28 cellular contexts compared by ENCODE assay signal in genomic region chr5:142395334-142395733, GRCh38.
"Had no signal": no experiment of that assay in that cellular context is flagged by ENCODE, and none has a peak within 500 bp of the region (broad histone marks: within the 10 kb centered on the region; RNA-seq: fewer than 3 reads in every experiment).

No MANE protein-coding gene starts in this region.

- H3K4me2 ChIP-seq: hepatocyte, neural progenitor cell, smooth muscle cell had no signal

- DNase-seq: heart right ventricle; kidney; left colon; left ventricle myocardium inferior; mesendoderm; midbrain; mucosa of descending colon; naive thymus-derived CD4-positive, alpha-beta T cell; nephron progenitor cell; ovary; right lobe of liver; stimulated activated CD4-positive, alpha-beta T cell treated with anti-CD3 and anti-CD28 coated beads, Interleukin-1b, Interleukin-23, amount 100 ng/mL, for 48 hours; stimulated activated CD4-positive, alpha-beta T cell treated with anti-CD3 and anti-CD28 coated beads, Interleukin-2, amount 100 ng/mL, for 48 hours; stimulated activated CD4-positive, alpha-beta T cell treated with anti-CD3 and anti-CD28 coated beads, Interleukin-4, amount 100 ng/mL, for 4 hours; stimulated activated CD8-positive, alpha-beta memory T cell treated with anti-CD3 and anti-CD28 coated beads, Interleukin-4, amount 100 ng/mL, for 48 hours; stimulated activated naive CD4-positive, alpha-beta T cell treated with Interleukin-2 at 50 U/mL for 16 hours; stimulated activated naive CD8-positive, alpha-beta T cell treated with anti-CD3 and anti-CD28 coated beads, Interleukin-15, amount 100 ng/mL, for 72 hours; substantia nigra; uterus had no signal

- H3K36me3 ChIP-seq: heart right ventricle, left ventricle myocardium inferior, neural progenitor cell, ovary, right atrium auricular region, right lobe of liver, tibial nerve, uterus had no signal

- H3K9me3 ChIP-seq: ovary, right atrium auricular region, right lobe of liver, uterus had no signal

- H3K27ac Mint-ChIP-seq: naive thymus-derived CD4-positive, alpha-beta T cell; nephron progenitor cell; neural progenitor cell; progenitor cell of endocrine pancreas; stimulated activated memory B cell treated with anti-CD40 and anti-IgM and Interleukin-4, amounts not matched to agents 10 μg/mL and 1 μg/mL and 100 μg/mL, for 72 hours; stimulated activated naive CD8-positive, alpha-beta T cell treated with anti-CD3 and anti-CD28 coated beads, Interleukin-15, amount 100 ng/mL, for 72 hours; type B pancreatic cell had no signal

- H2AFZ ChIP-seq: hepatocyte, neural progenitor cell had no signal

- H3K27me3 ChIP-seq: heart right ventricle, hepatocyte, neural progenitor cell, ovary, right atrium auricular region, right lobe of liver, tibial nerve, uterus had no signal

- H3K4me1 Mint-ChIP-seq: stimulated activated memory B cell treated with anti-CD40 and anti-IgM and Interleukin-4, amounts not matched to agents 10 μg/mL and 1 μg/mL and 100 μg/mL, for 72 hours had no signal

- H3K4me3 ChIP-seq: heart right ventricle, hepatocyte, left ventricle myocardium inferior, lung, mucosa of descending colon, neural progenitor cell, ovary, right atrium auricular region, right lobe of liver, smooth muscle cell, tibial nerve, uterus had no signal

- H3K27ac ChIP-seq: heart right ventricle, hepatocyte, left ventricle myocardium inferior, neural progenitor cell, ovary, right atrium auricular region, right lobe of liver, tibial nerve, uterus had no signal

- H3K4me1 ChIP-seq: right lobe of liver, uterus had no signal

- H3K4me3 Mint-ChIP-seq: naive thymus-derived CD4-positive, alpha-beta T cell; nephron progenitor cell; neural progenitor cell; stimulated activated memory B cell treated with anti-CD40 and anti-IgM and Interleukin-4, amounts not matched to agents 10 μg/mL and 1 μg/mL and 100 μg/mL, for 72 hours; stimulated activated naive CD8-positive, alpha-beta T cell treated with anti-CD3 and anti-CD28 coated beads, Interleukin-15, amount 100 ng/mL, for 72 hours; type B pancreatic cell had no signal

- ATAC-seq: heart right ventricle; left colon; mucosa of descending colon; naive thymus-derived CD4-positive, alpha-beta T cell; right lobe of liver; stimulated activated memory B cell treated with anti-CD40 and anti-IgM and Interleukin-4, amounts not matched to agents 10 μg/mL and 1 μg/mL and 100 μg/mL, for 72 hours; stimulated activated naive CD8-positive, alpha-beta T cell treated with anti-CD3 and anti-CD28 coated beads, Interleukin-15, amount 100 ng/mL, for 72 hours had no signal

- H3K9ac ChIP-seq: neural progenitor cell had no signal

- H3K36me3 Mint-ChIP-seq: type B pancreatic cell had no signal
